Comparison of ENCODE assay signal across 9 cellular contexts in genomic region chr2:218289639-218290315, GRCh38. TPM values are rescaled to one million over a fixed set of nuclear protein-coding genes. Genes with fewer than 3 reads are reported as not detected.
DNase-seq lines count a peak whose midpoint lies in the region; ATAC-seq and TF ChIP-seq lines count a peak whose summit lies in the region.
"Had no signal": no experiment of that assay in that cellular context is flagged by ENCODE, and none has a peak within 500 bp of the region (broad histone marks: within the 10 kb centered on the region; RNA-seq: fewer than 3 reads in every experiment).

No MANE protein-coding gene starts in this region.

- peak overlapping the region; percentile 82 for H3K4me3 Mint-ChIP-seq in activated CD4-positive, alpha-beta memory T cell treated with anti-CD3 and anti-CD28 coated beads, Interleukin-2, amount 10 ng/mL, durations not matched to agents 7 days and 5 days

- peaks cover 30% of the 10 kb centered on the region for H3K36me3 Mint-ChIP-seq in activated CD4-positive, alpha-beta memory T cell treated with anti-CD3 and anti-CD28 coated beads, Interleukin-2, amount 10 ng/mL, durations not matched to agents 7 days and 5 days (ENCODE audit: low read depth)

- H3K27me3 Mint-ChIP-seq in activated CD4-positive, alpha-beta memory T cell treated with anti-CD3 and anti-CD28 coated beads, Interleukin-2, amount 10 ng/mL, durations not matched to agents 7 days and 5 days, result no peaks in the 10 kb centered on the region

- H3K4me3 ChIP-seq in fibroblast of villous mesenchyme (ENCODE audit: low read depth, low read length), result peak overlapping the region; percentile 89

- peak overlapping the region; percentile 95 for H3K27ac Mint-ChIP-seq in activated CD4-positive, alpha-beta memory T cell treated with anti-CD3 and anti-CD28 coated beads, Interleukin-2, amount 10 ng/mL, durations not matched to agents 7 days and 5 days

- peaks cover 82% of the 10 kb centered on the region for H3K4me1 Mint-ChIP-seq in activated CD4-positive, alpha-beta memory T cell treated with anti-CD3 and anti-CD28 coated beads, Interleukin-2, amount 10 ng/mL, durations not matched to agents 7 days and 5 days

- intact Hi-C loops in sciatic nerve (cut with DNase I), result no loop called here

- CTCF ChIA-PET in activated CD4-positive, alpha-beta memory T cell treated with anti-CD3 and anti-CD28 coated beads, Interleukin-2, amount 10 ng/mL, durations not matched to agents 7 days and 5 days (lab: Charles Lee), result interaction anchor here (1.2 to 11.2 kb wide), 6 partner anchors 9 to 370 kb away, joined by 3 to 126 read pairs (median 3); partner anchors contain the start of genes AAMP, BCS1L, PNKD and ZNF142

- no peak for TF ChIP-seq CTCF in fibroblast of villous mesenchyme (IDR thresholded peaks at IDR 0.05; ENCODE audit: insufficient read depth, low read depth, low read length)

- ATAC-seq in sciatic nerve, result peak; percentile 8
- no peak for ATAC-seq in GM18511 (IDR thresholded peaks at IDR 0.05; ENCODE audit: unreplicated experiment)
- ATAC-seq in GM21529 (IDR thresholded peaks at IDR 0.05; ENCODE audit: unreplicated experiment), result no peak

- in situ Hi-C loops in G401 (cut with HindIII; ENCODE audit: low sequenced_read_pairs), result no loop called here

- no peaks in the 10 kb centered on the region for H3K9me3 Mint-ChIP-seq in activated CD4-positive, alpha-beta memory T cell treated with anti-CD3 and anti-CD28 coated beads, Interleukin-2, amount 10 ng/mL, durations not matched to agents 7 days and 5 days

- DNase-seq in G401 (ENCODE audit: low spot score) (peak; percentile 10), fibroblast of villous mesenchyme (ENCODE audit: low read depth) (peak; percentile 89), sciatic nerve (ENCODE audit: low spot score) (no peak), NCI-H510A (lab: John Stamatoyannopoulos, UW) (no peak)
- DNase-seq in activated CD4-positive, alpha-beta memory T cell treated with anti-CD3 and anti-CD28 coated beads, Interleukin-2, amount 10 ng/mL, durations not matched to agents 7 days and 5 days, result no peak
- no peak for DNase-seq in stimulated activated CD4-positive, alpha-beta T cell treated with anti-CD3 and anti-CD28 coated beads, Interleukin-4, amount 100 ng/mL, for 4 hours
- DNase-seq: activated CD4-positive, alpha-beta T cell treated with anti-CD3 and anti-CD28 coated beads, Interleukin-2, amount 50 U/mL, for 48 hours had no signal

- POLR2A ChIA-PET in activated CD4-positive, alpha-beta memory T cell treated with anti-CD3 and anti-CD28 coated beads, Interleukin-2, amount 10 ng/mL, durations not matched to agents 7 days and 5 days (lab: Charles Lee), result interaction anchor here (1.2 to 19.0 kb wide), 6 partner anchors 9 to 116 kb away, joined by 3 to 299 read pairs (median 11); partner anchors contain the start of genes AAMP, CTDSP1 and PNKD

RNA-seq across cellular contexts. Expression of gene TMBIM1, which starts 2.5 kb away (rescaled TPM):
- 83.7 and 100 TPM in 2 replicates for total RNA-seq in G401 (2014; rRNA removed; shearing (Covaris generic))
- 100 to 1,000 TPM; 105 to 107 TPM for total RNA-seq in activated CD4-positive, alpha-beta memory T cell treated with anti-CD3 and anti-CD28 coated beads, Interleukin-2, amount 10 ng/mL, durations not matched to agents 7 days and 5 days
- total RNA-seq in fibroblast of villous mesenchyme (123 and 136 TPM in 2 replicates), sciatic nerve (211 TPM)

RNA-seq across cellular contexts. Expression of gene PNKD, which starts 19.5 kb away (rescaled TPM):
- 37.5 and 44.6 TPM in 2 replicates for total RNA-seq in G401 (2014; rRNA removed; shearing (Covaris generic))
- total RNA-seq in activated CD4-positive, alpha-beta memory T cell treated with anti-CD3 and anti-CD28 coated beads, Interleukin-2, amount 10 ng/mL, durations not matched to agents 7 days and 5 days, result 10 to 100 TPM; 30.1 to 31.8 TPM
- 26.1 and 26.8 TPM in 2 replicates for total RNA-seq in fibroblast of villous mesenchyme
- total RNA-seq in sciatic nerve, result 56.3 TPM

RNA-seq across cellular contexts. Expression of gene AAMP, which starts 19.8 kb away (rescaled TPM):
- 128 and 217 TPM in 2 replicates for total RNA-seq in G401 (2014; rRNA removed; shearing (Covaris generic))
- 10 to 100 TPM; 44.2 to 46.8 TPM for total RNA-seq in activated CD4-positive, alpha-beta memory T cell treated with anti-CD3 and anti-CD28 coated beads, Interleukin-2, amount 10 ng/mL, durations not matched to agents 7 days and 5 days
- total RNA-seq in fibroblast of villous mesenchyme (104 and 110 TPM in 2 replicates), sciatic nerve (59.9 TPM)

RNA-seq across cellular contexts. Expression of gene GPBAR1, which starts 29.0 kb away (rescaled TPM):
- total RNA-seq in G401 (2014; rRNA removed; shearing (Covaris generic)), result not detected in 2 replicates
- under 1 TPM; 0.68 to 0.75 TPM for total RNA-seq in activated CD4-positive, alpha-beta memory T cell treated with anti-CD3 and anti-CD28 coated beads, Interleukin-2, amount 10 ng/mL, durations not matched to agents 7 days and 5 days
- total RNA-seq in fibroblast of villous mesenchyme (under 0.01 TPM in 1 of 2 replicates, not detected in the other), sciatic nerve (0.94 TPM)

Comparison
In these comparisons a context has a peak if more than half of its experiments do, and no peak if none do; other contexts are left out.
1. DNase-seq: peak in G401 (single experiment) and fibroblast of villous mesenchyme (single experiment); none in activated CD4-positive, alpha-beta memory T cell treated with anti-CD3 and anti-CD28 coated beads, Interleukin-2, amount 10 ng/mL, durations not matched to agents 7 days and 5 days (single experiment), sciatic nerve (single experiment), NCI-H510A (single experiment) and stimulated activated CD4-positive, alpha-beta T cell treated with anti-CD3 and anti-CD28 coated beads, Interleukin-4, amount 100 ng/mL, for 4 hours (0 of 2).